In the genomic region with DNA sequence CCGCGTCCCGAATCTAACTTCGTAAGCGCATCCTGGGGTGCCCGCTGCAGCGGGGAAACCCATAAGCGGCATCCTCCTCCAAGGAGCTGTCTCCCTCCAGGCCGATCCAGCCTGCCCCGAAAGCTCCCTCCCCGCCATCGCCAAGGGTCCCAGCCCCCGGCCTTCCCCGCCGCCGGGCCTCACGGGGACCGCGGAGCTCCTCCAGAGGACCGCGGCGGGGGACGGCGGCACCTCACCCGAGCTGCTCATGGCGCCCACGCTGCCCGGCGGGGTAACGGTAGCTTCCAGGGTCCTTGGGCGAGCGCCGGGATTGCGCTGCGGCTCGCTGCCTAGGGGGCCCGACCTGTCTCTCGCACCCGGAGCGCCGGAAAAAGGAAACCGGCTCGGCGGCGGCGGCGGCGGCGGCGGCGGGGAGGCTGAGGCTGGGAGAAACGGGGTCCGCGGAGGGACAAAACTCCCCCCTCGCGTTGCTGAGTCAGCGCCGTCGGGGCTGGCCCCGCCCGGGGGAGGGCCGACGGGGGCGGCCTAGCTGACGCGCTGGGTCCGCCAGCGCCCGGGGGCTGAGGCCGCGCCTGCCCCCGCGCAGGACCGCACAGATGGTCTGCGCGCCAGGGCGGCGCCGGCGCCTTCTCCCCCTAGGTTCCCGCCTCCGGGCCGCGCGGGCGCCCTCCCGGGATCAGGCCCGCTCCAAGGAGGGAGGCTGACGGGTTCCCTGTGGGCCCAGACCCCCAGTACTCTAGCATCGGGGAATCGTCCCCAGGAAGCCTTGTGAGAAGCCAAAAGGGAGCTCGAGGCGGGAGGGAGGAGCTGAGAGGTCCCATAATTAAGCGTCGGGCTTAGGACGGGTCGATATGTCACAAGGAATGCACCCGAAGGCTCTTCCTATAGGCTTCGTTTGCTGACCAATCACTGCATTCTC, we compare ENCODE assay signal across 7 cellular contexts. TPM values are rescaled to one million over a fixed set of nuclear protein-coding genes. Genes with fewer than 3 reads are reported as not detected.
A peak's percentile ranks its signal among the peaks of the same experiment; 100 is the strongest.
DNase-seq lines count a peak whose midpoint lies in the region; ATAC-seq and TF ChIP-seq lines count a peak whose summit lies in the region.

A gene with protein sequence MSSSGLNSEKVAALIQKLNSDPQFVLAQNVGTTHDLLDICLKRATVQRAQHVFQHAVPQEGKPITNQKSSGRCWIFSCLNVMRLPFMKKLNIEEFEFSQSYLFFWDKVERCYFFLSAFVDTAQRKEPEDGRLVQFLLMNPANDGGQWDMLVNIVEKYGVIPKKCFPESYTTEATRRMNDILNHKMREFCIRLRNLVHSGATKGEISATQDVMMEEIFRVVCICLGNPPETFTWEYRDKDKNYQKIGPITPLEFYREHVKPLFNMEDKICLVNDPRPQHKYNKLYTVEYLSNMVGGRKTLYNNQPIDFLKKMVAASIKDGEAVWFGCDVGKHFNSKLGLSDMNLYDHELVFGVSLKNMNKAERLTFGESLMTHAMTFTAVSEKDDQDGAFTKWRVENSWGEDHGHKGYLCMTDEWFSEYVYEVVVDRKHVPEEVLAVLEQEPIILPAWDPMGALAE (minus strand): TSS at position 374 of the 919 bp plus-strand sequence. CDS start 125 bp downstream, at position 249.

- in situ Hi-C loops in GM13976 (cut with MboI; ENCODE audit: low sequenced_read_pairs, unreplicated experiment), result no loop called here

- H3K4me3 ChIP-seq in cardiac fibroblast (replicated peaks in 1 of 2; ENCODE audit: low read depth in 2 of 2, low read length in 2 of 2), result peak within 1 kb of the TSS; percentile 73 to 94
- H3K4me3 ChIP-seq in spleen, result peak within 1 kb of the TSS; percentile 85 to 100 (median 98)

- H3K4me1 ChIP-seq in spleen, result peaks cover 10 to 32% (median 21%) of the 10 kb centered on the region in 6 donors

- peaks cover 14% of the 10 kb centered on the region for H3K36me3 Mint-ChIP-seq in activated B cell treated with CpG ODN at 0.5 μM for 24 hours (ENCODE audit: low read depth)

- TF ChIP-seq POLR2A in spleen (IDR thresholded peaks at IDR 0.05), result peak in 1 of 3 donors; percentile 52

- peak; percentile 48 for ATAC-seq in HG02623 (IDR thresholded peaks at IDR 0.05; ENCODE audit: unreplicated experiment)
- ATAC-seq in activated B cell treated with CpG ODN at 0.5 μM for 24 hours (ENCODE audit: low read depth), result peak; percentile 97

- CTCF ChIA-PET in activated B cell treated with CpG ODN at 0.5 μM for 24 hours (lab: Charles Lee), result interaction anchor here (0.9 to 1.5 kb wide), 5 partner anchors 45 to 197 kb away, joined by 3 to 6 read pairs (median 5); no protein-coding TSS in a partner anchor

- H3K27ac Mint-ChIP-seq in activated B cell treated with CpG ODN at 0.5 μM for 24 hours, result peak within 1 kb of the TSS; percentile 51

- peak within 1 kb of the TSS; percentile 47 to 86 (median 77) for H3K27ac ChIP-seq in spleen

- H3K4me3 Mint-ChIP-seq in activated B cell treated with CpG ODN at 0.5 μM for 24 hours, result peak within 1 kb of the TSS; percentile 91

- TF ChIP-seq CTCF in GM13976 (IDR thresholded peaks at IDR 0.05; ENCODE audit: borderline replicate concordance, control extremely low read depth, extremely low read depth, insufficient read depth, missing control alignments) (no peak), activated B cell treated with CpG ODN at 0.5 μM for 24 hours (IDR thresholded peaks at IDR 0.05) (no peak), cardiac fibroblast (IDR thresholded peaks at IDR 0.05; ENCODE audit: low read depth, low read length) (no peak), spleen (IDR thresholded peaks at IDR 0.05 in 8 of 11, conservative IDR thresholded peaks at IDR 0.05 in 3 of 11) (no peak)

- no peaks in the 10 kb centered on the region for H3K9me3 Mint-ChIP-seq in activated B cell treated with CpG ODN at 0.5 μM for 24 hours

- DNase-seq in GM13976 (ENCODE audit: low spot score), result peak; percentile 96
- peak; percentile 62 to 73 for DNase-seq in NCI-H1930 (lab: John Stamatoyannopoulos, UW)
- peak; percentile 74 for DNase-seq in activated B cell treated with CpG ODN at 0.5 μM for 24 hours
- DNase-seq in cardiac fibroblast (ENCODE audit: low read depth in 2 of 2), result peak; percentile 77 to 88
- DNase-seq in inferior parietal cortex (ENCODE audit: extremely low spot score), result peak; percentile 77
- DNase-seq in spleen, result peak; percentile 94

- POLR2A ChIA-PET in activated B cell treated with CpG ODN at 0.5 μM for 24 hours (lab: Charles Lee), result interaction anchor here (0.5 to 1.5 kb wide), 2 partner anchors 40 to 71 kb away, joined by 3 to 5 read pairs; no protein-coding TSS in a partner anchor

- peaks cover 0 to 24% (median 16%) of the 10 kb centered on the region in 6 donors for H3K36me3 ChIP-seq in spleen

- intact Hi-C loops in activated B cell treated with CpG ODN at 0.5 μM for 24 hours (cut with micrococcal nuclease), result loop anchor here (1.0 to 5.0 kb wide), 5 partner anchors 45 to 530 kb away; a partner anchor contains a TSS
- intact Hi-C loops in spleen (cut with DNase I; ENCODE audit: low total_unique reads), result no loop called here

- H3K4me1 Mint-ChIP-seq in activated B cell treated with CpG ODN at 0.5 μM for 24 hours, result peaks cover 12% of the 10 kb centered on the region

- H3K27me3 Mint-ChIP-seq in activated B cell treated with CpG ODN at 0.5 μM for 24 hours, result no peaks in the 10 kb centered on the region

- peaks cover 0 to 3% (median 0%) of the 10 kb centered on the region in 7 donors for H3K27me3 ChIP-seq in spleen (replicated peaks in 1 of 7)

- WGBS in spleen, 5 donors, result 1 to 3% (median 1%) methylated on average over 15 to 99 of the region's 99 CpGs

- H3K9me3 ChIP-seq in spleen, result no peaks in the 10 kb centered on the region

RNA-seq across cellular contexts. Expression of the gene that starts here (rescaled TPM):
- total RNA-seq in activated B cell treated with CpG ODN at 0.5 μM for 24 hours (38.0 and 40.3 TPM in 2 replicates), spleen (10 to 100 TPM; 26.2 to 35.5 (median 30.5) TPM)
- polyA plus RNA-seq in spleen, result 10 to 100 TPM; 15.6 to 18.2 (median 16.1) TPM

Comparison
In these comparisons a context has a peak if more than half of its experiments do, and no peak if none do; other contexts are left out.
1. Peak in every context shown above with its lines: DNase-seq, ATAC-seq, H3K4me3 ChIP-seq and H3K27ac ChIP-seq.